ENCODE assay signal across 14 cellular contexts in genomic region chr1:32068891-32069590, GRCh38. TPM values are rescaled to one million over a fixed set of nuclear protein-coding genes. Genes with fewer than 3 reads are reported as not detected.
DNase-seq lines count a peak whose midpoint lies in the region; TF ChIP-seq lines count a peak whose summit lies in the region.
"Had no signal": no experiment of that assay in that cellular context is flagged by ENCODE, and none has a peak within 500 bp of the region (broad histone marks: within the 10 kb centered on the region; RNA-seq: fewer than 3 reads in every experiment).

No MANE protein-coding gene starts in this region.

- no peaks in the 10 kb centered on the region for H3K9me3 Mint-ChIP-seq in dendritic cell treated with granulocyte-macrophage colony-stimulating factor and Interleukin-4, amounts not matched to agents 40 ng/mL and 50 ng/mL, for 4 days
- H3K9me3 Mint-ChIP-seq in mesothelial cell of epicardium, result no peaks in the 10 kb centered on the region
- H3K9me3 Mint-ChIP-seq: activated naive CD4-positive, alpha-beta T cell treated with anti-CD3 and anti-CD28 coated beads for 36 hours had no signal

- intact Hi-C loops in dendritic cell treated with granulocyte-macrophage colony-stimulating factor and Interleukin-4, amounts not matched to agents 40 ng/mL and 50 ng/mL, for 4 days (cut with micrococcal nuclease), result no loop called here
- intact Hi-C loops in A673 (cut with micrococcal nuclease; ENCODE audit: unreplicated experiment), result loop anchor here (10.0 kb wide), 1 partner anchor 104 kb away; no protein-coding TSS in a partner anchor

- H3K4me3 Mint-ChIP-seq in dendritic cell treated with granulocyte-macrophage colony-stimulating factor and Interleukin-4, amounts not matched to agents 40 ng/mL and 50 ng/mL, for 4 days, result peak overlapping the region; percentile 20
- H3K4me3 Mint-ChIP-seq in mesothelial cell of epicardium, result no peak overlapping the region
- H3K4me3 Mint-ChIP-seq: activated naive CD4-positive, alpha-beta T cell treated with anti-CD3 and anti-CD28 coated beads for 36 hours had no signal

- peaks cover 6% of the 10 kb centered on the region for H3K27me3 Mint-ChIP-seq in dendritic cell treated with granulocyte-macrophage colony-stimulating factor and Interleukin-4, amounts not matched to agents 40 ng/mL and 50 ng/mL, for 4 days
- no peaks in the 10 kb centered on the region for H3K27me3 Mint-ChIP-seq in mesothelial cell of epicardium (ENCODE audit: low read depth)
- H3K27me3 Mint-ChIP-seq: CD4-positive, alpha-beta memory T cell had no signal

- CTCF ChIA-PET in A673 (lab: Charles Lee), result interaction anchor here (0.6 kb wide), 1 partner anchor 405 kb away, joined by 7 read pairs; no protein-coding TSS in a partner anchor

- BruUV-seq in A673 (replicated peaks; lab: Mats Ljungman, UMichigan), result no TSS peak

- H3K9ac ChIP-seq in HUES64 (ENCODE audit: low read depth, low read length), result no peak overlapping the region

- WGBS in HUES64, result 83% methylated on average over 5 of the region's 5 CpGs

- H3K36me3 ChIP-seq in HUES64 (ENCODE audit: insufficient read depth, low read length), result no peaks in the 10 kb centered on the region; the same call in none of the 2 replicates
- H3K36me3 ChIP-seq in A673 (ENCODE audit: insufficient read depth, low read length, poor library complexity, severe bottlenecking), result no peaks in the 10 kb centered on the region

- POLR2A ChIA-PET in A673 (lab: Charles Lee; ENCODE audit: low non-redundant PET), result no interaction called here

- TF ChIP-seq CTCF in mesothelial cell of epicardium (IDR thresholded peaks at IDR 0.05; ENCODE audit: unreplicated experiment), result no peak
- no peak for TF ChIP-seq CTCF in A673 (conservative IDR thresholded peaks at IDR 0.05; ENCODE audit: low read depth, low read length)

- H3K36me3 Mint-ChIP-seq in dendritic cell treated with granulocyte-macrophage colony-stimulating factor and Interleukin-4, amounts not matched to agents 40 ng/mL and 50 ng/mL, for 4 days (ENCODE audit: low read depth), result peaks cover 16% of the 10 kb centered on the region
- H3K36me3 Mint-ChIP-seq in mesothelial cell of epicardium, result no peaks in the 10 kb centered on the region

- no peaks in the 10 kb centered on the region for H3K9me3 ChIP-seq in HUES64 (ENCODE audit: insufficient read depth, low read depth, low read length)
- H3K9me3 ChIP-seq in A673 (ENCODE audit: low read depth, low read length, poor library complexity, severe bottlenecking), result no peaks in the 10 kb centered on the region
- H3K9me3 ChIP-seq: mucosa of descending colon had no signal

- no peaks in the 10 kb centered on the region for H3K27me3 ChIP-seq in HUES64 (ENCODE audit: insufficient read depth, low read length)
- no peaks in the 10 kb centered on the region for H3K27me3 ChIP-seq in A673 (replicated peaks; ENCODE audit: insufficient read depth, low read depth, low read length, poor library complexity)

- H3K27ac ChIP-seq in HUES64 (ENCODE audit: low read depth, low read length) (peak overlapping the region; percentile 39; the same call in 1 of the 2 replicates), A673 (ENCODE audit: low read depth, low read length, poor library complexity, severe bottlenecking) (no peak overlapping the region)

- DNase-seq in AG20443 (ENCODE audit: low spot score) (peak; percentile 58), mesothelial cell of epicardium (ENCODE audit: low spot score in 2 of 2, unreplicated experiment in 2 of 2) (no peak), A673 (ENCODE audit: low spot score) (no peak), midbrain (lab: John Stamatoyannopoulos, UW) (no peak), NAMALWA (ENCODE audit: low spot score) (no peak)
- DNase-seq in activated naive CD4-positive, alpha-beta T cell (lab: John Stamatoyannopoulos, UW), result no peak
- DNase-seq: activated CD4-positive, alpha-beta T cell treated with anti-CD3 and anti-CD28 coated beads, Interleukin-2, amount 50 U/mL, for 1 hour; activated naive CD4-positive, alpha-beta T cell treated with anti-CD3 and anti-CD28 coated beads for 36 hours; CD4-positive, alpha-beta memory T cell; hypothalamus; mucosa of descending colon; NCI-H187 had no signal

- peak overlapping the region; percentile 84 for H3K27ac Mint-ChIP-seq in dendritic cell treated with granulocyte-macrophage colony-stimulating factor and Interleukin-4, amounts not matched to agents 40 ng/mL and 50 ng/mL, for 4 days
- H3K27ac Mint-ChIP-seq in mesothelial cell of epicardium, result peak overlapping the region; percentile 10
- H3K27ac Mint-ChIP-seq: activated naive CD4-positive, alpha-beta T cell treated with anti-CD3 and anti-CD28 coated beads for 36 hours had no signal

- H3K4me1 Mint-ChIP-seq in dendritic cell treated with granulocyte-macrophage colony-stimulating factor and Interleukin-4, amounts not matched to agents 40 ng/mL and 50 ng/mL, for 4 days (ENCODE audit: low read depth), result peaks cover 52% of the 10 kb centered on the region
- H3K4me1 Mint-ChIP-seq in mesothelial cell of epicardium, result peaks cover 30% of the 10 kb centered on the region

- H3K4me1 ChIP-seq in HUES64 (ENCODE audit: insufficient read depth, low read length), result peaks cover 20% of the 10 kb centered on the region
- H3K4me1 ChIP-seq in A673 (ENCODE audit: insufficient read depth, low read length, poor library complexity, severe bottlenecking), result peaks cover 36% of the 10 kb centered on the region

- H3K4me3 ChIP-seq in HUES64 (ENCODE audit: low read length) (no peak overlapping the region), A673 (ENCODE audit: low read depth, low read length, poor library complexity, severe bottlenecking) (no peak overlapping the region)
- H3K4me3 ChIP-seq: mucosa of descending colon had no signal

RNA-seq across cellular contexts. Expression of gene TMEM39B, which starts 3.7 kb away (rescaled TPM):
- polyA plus RNA-seq in HUES64 (2013, experiment 1 of 2), result 22.1 TPM
- polyA plus RNA-seq in HUES64 (2013, experiment 2 of 2), result 23.5 TPM
- total RNA-seq in mesothelial cell of epicardium, result 23.5 to 27.3 TPM (median 26.2 TPM) in 3 replicates
- 30.4 and 32.4 TPM in 2 replicates for total RNA-seq in A673 (2021)

RNA-seq across cellular contexts. Expression of gene KPNA6, which starts 38.8 kb away (rescaled TPM):
- polyA plus RNA-seq in HUES64 (2013, experiment 1 of 2), result 29.7 TPM
- polyA plus RNA-seq in HUES64 (2013, experiment 2 of 2), result 29.8 TPM
- total RNA-seq in mesothelial cell of epicardium (67.5 to 70.5 TPM (median 68.7 TPM) in 3 replicates), A673 (2021) (96.8 and 97.4 TPM in 2 replicates)

RNA-seq across cellular contexts. Expression of gene KHDRBS1, which starts 55.4 kb away (rescaled TPM):
- polyA plus RNA-seq in HUES64 (2013, experiment 1 of 2), result 220 TPM
- polyA plus RNA-seq in HUES64 (2013, experiment 2 of 2), result 257 TPM
- total RNA-seq in mesothelial cell of epicardium (244 to 246 TPM (median 245 TPM) in 3 replicates), A673 (2021) (226 and 236 TPM in 2 replicates)
